Comparison of ENCODE assay signal across 15 cellular contexts in the genomic region with DNA sequence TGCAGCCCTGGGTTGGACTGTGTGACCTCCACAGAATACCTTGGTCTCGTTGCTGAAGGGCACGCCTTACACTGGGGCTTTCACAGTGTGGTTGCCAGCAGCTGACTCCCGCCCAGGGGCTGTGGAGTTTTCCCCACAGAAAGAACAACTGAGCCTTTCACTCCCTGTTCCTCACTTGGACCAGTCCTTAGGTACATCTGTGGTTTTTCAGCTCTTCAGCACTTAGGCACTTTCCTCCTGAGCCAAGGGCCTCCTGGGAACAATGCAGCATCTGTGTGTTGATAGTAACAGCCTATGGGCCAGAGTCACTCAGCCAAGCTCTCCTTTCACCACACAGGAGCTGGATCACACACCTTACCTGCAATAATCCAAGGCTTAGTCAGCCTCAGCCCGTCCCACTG. TPM values are rescaled to one million over a fixed set of nuclear protein-coding genes. Genes with fewer than 3 reads are reported as not detected.
DNase-seq lines count a peak whose midpoint lies in the region; ATAC-seq, FAIRE-seq and TF ChIP-seq lines count a peak whose summit lies in the region.
"Had no signal": no experiment of that assay in that cellular context is flagged by ENCODE, and none has a peak within 500 bp of the region (broad histone marks: within the 10 kb centered on the region; RNA-seq: fewer than 3 reads in every experiment).

No MANE protein-coding gene starts in this region.

- no peaks in the 10 kb centered on the region for H3K36me3 ChIP-seq in mucosa of descending colon (ENCODE audit: low read depth)
- H3K36me3 ChIP-seq: gastrocnemius medialis had no signal

- ATAC-seq in activated naive CD8-positive, alpha-beta T cell treated with anti-CD3 and anti-CD28 coated beads, Interleukin-2, amount 50 U/mL, for 24 hours = no peak
- peak; percentile 85 for ATAC-seq in mucosa of descending colon
- ATAC-seq: gastrocnemius medialis, lower lobe of right lung, psoas muscle had no signal

- H3K27ac Mint-ChIP-seq in activated naive CD8-positive, alpha-beta T cell treated with anti-CD3 and anti-CD28 coated beads for 36 hours = peak overlapping the region; percentile 55
- no peak overlapping the region for H3K27ac Mint-ChIP-seq in activated naive CD8-positive, alpha-beta T cell treated with anti-CD3 and anti-CD28 coated beads, Interleukin-2, amount 50 U/mL, for 24 hours
- H3K27ac Mint-ChIP-seq: activated CD4-positive, alpha-beta memory T cell treated with anti-CD3 and anti-CD28 coated beads for 36 hours had no signal

- no peaks in the 10 kb centered on the region for H3K9me3 ChIP-seq in mucosa of descending colon
- H3K9me3 ChIP-seq: gastrocnemius medialis, lower lobe of right lung, psoas muscle had no signal

- H3K4me1 ChIP-seq in mucosa of descending colon (ENCODE audit: low read depth) = peaks cover 4% of the 10 kb centered on the region
- H3K4me1 ChIP-seq: gastrocnemius medialis, lower lobe of right lung, psoas muscle had no signal

- no peak for TF ChIP-seq CTCF in epithelial cell of esophagus (IDR thresholded peaks at IDR 0.05; ENCODE audit: insufficient read depth, low read depth, low read length, missing control alignments)
- no peak for TF ChIP-seq CTCF in mucosa of descending colon (IDR thresholded peaks at IDR 0.05)

- peaks cover 43% of the 10 kb centered on the region for H3K36me3 Mint-ChIP-seq in activated naive CD8-positive, alpha-beta T cell treated with anti-CD3 and anti-CD28 coated beads for 36 hours
- peaks cover 25% of the 10 kb centered on the region for H3K36me3 Mint-ChIP-seq in activated naive CD8-positive, alpha-beta T cell treated with anti-CD3 and anti-CD28 coated beads, Interleukin-2, amount 50 U/mL, for 24 hours (ENCODE audit: low read depth)

- no peak overlapping the region for H3K4me3 ChIP-seq in epithelial cell of esophagus (ENCODE audit: low read length)
- no peak overlapping the region for H3K4me3 ChIP-seq in mucosa of descending colon
- H3K4me3 ChIP-seq: gastrocnemius medialis, lower lobe of right lung, psoas muscle had no signal

- H3K4me3 Mint-ChIP-seq in activated naive CD8-positive, alpha-beta T cell treated with anti-CD3 and anti-CD28 coated beads for 36 hours = no peak overlapping the region
- no peak overlapping the region for H3K4me3 Mint-ChIP-seq in activated naive CD8-positive, alpha-beta T cell treated with anti-CD3 and anti-CD28 coated beads, Interleukin-2, amount 50 U/mL, for 24 hours
- H3K4me3 Mint-ChIP-seq: activated CD4-positive, alpha-beta memory T cell treated with anti-CD3 and anti-CD28 coated beads for 36 hours had no signal

- H3K9me3 Mint-ChIP-seq in activated naive CD8-positive, alpha-beta T cell treated with anti-CD3 and anti-CD28 coated beads for 36 hours = no peaks in the 10 kb centered on the region
- no peaks in the 10 kb centered on the region for H3K9me3 Mint-ChIP-seq in activated naive CD8-positive, alpha-beta T cell treated with anti-CD3 and anti-CD28 coated beads, Interleukin-2, amount 50 U/mL, for 24 hours
- H3K9me3 Mint-ChIP-seq: activated CD4-positive, alpha-beta memory T cell treated with anti-CD3 and anti-CD28 coated beads for 36 hours had no signal

- intact Hi-C loops in mucosa of descending colon (cut with DNase I, micrococcal nuclease) = no loop called here

- no peaks in the 10 kb centered on the region for H3K27me3 Mint-ChIP-seq in activated naive CD8-positive, alpha-beta T cell treated with anti-CD3 and anti-CD28 coated beads for 36 hours
- H3K27me3 Mint-ChIP-seq in activated naive CD8-positive, alpha-beta T cell treated with anti-CD3 and anti-CD28 coated beads, Interleukin-2, amount 50 U/mL, for 24 hours = no peaks in the 10 kb centered on the region
- H3K27me3 Mint-ChIP-seq: activated CD4-positive, alpha-beta memory T cell treated with anti-CD3 and anti-CD28 coated beads for 36 hours had no signal

- FAIRE-seq in HTR-8/SVneo (lab: Jason Lieb, UNC) = no peak

- no peak for DNase-seq in activated naive CD8-positive, alpha-beta T cell treated with anti-CD3 and anti-CD28 coated beads for 36 hours
- no peak for DNase-seq in activated naive CD8-positive, alpha-beta T cell treated with anti-CD3 and anti-CD28 coated beads, Interleukin-2, amount 50 U/mL, for 24 hours
- DNase-seq in epithelial cell of esophagus (ENCODE audit: low read depth) (peak; percentile 82), mucosa of descending colon (peak in 1 of 3 donors; percentile 28), germinal center (ENCODE audit: low spot score) (no peak), HTR-8/SVneo (ENCODE audit: insufficient read length, low spot score) (no peak)
- DNase-seq in activated naive CD4-positive, alpha-beta T cell treated with Interleukin-2 at 50 U/mL for 16 hours = no peak
- DNase-seq in activated CD4-positive, alpha-beta T cell treated with anti-CD3 and anti-CD28 coated beads for 48 hours = no peak
- DNase-seq: activated CD4-positive, alpha-beta memory T cell treated with anti-CD3 and anti-CD28 coated beads for 36 hours; activated naive CD4-positive, alpha-beta T cell treated with anti-CD3 and anti-CD28 coated beads, Interleukin-2, amount 50 U/mL, for 16 hours; gastrocnemius medialis; lower lobe of right lung; psoas muscle had no signal

- peaks cover 31% of the 10 kb centered on the region for H3K4me1 Mint-ChIP-seq in activated naive CD8-positive, alpha-beta T cell treated with anti-CD3 and anti-CD28 coated beads for 36 hours
- H3K4me1 Mint-ChIP-seq in activated naive CD8-positive, alpha-beta T cell treated with anti-CD3 and anti-CD28 coated beads, Interleukin-2, amount 50 U/mL, for 24 hours = peaks cover 41% of the 10 kb centered on the region

RNA-seq across cellular contexts. Expression of a gene that starts 25.0 kb away (rescaled TPM):
- total RNA-seq in activated naive CD8-positive, alpha-beta T cell treated with anti-CD3 and anti-CD28 coated beads for 36 hours = 1 to 10 TPM; 1.3 to 1.6 TPM
- total RNA-seq in mucosa of descending colon = 1 to 10 TPM; 1.4 to 5.6 (median 4.1) TPM
- total RNA-seq: temporal lobe had no signal

RNA-seq across cellular contexts. Expression of a gene that starts 27.7 kb away (rescaled TPM):
- total RNA-seq in activated naive CD8-positive, alpha-beta T cell treated with anti-CD3 and anti-CD28 coated beads for 36 hours = not detected
- total RNA-seq in mucosa of descending colon = 100 to 1,000 TPM in 2 of 3 donors, 10 to 100 TPM in 1; 42.9 to 655 (median 121) TPM
- total RNA-seq: activated CD4-positive, alpha-beta memory T cell treated with anti-CD3 and anti-CD28 coated beads for 36 hours had no signal

RNA-seq across cellular contexts. Expression of a gene that starts 48.0 kb away (rescaled TPM):
- 100 to 1,000 TPM; 652 to 665 TPM for total RNA-seq in activated naive CD8-positive, alpha-beta T cell treated with anti-CD3 and anti-CD28 coated beads for 36 hours
- 10 to 100 TPM; 26.2 to 78.2 (median 37.8) TPM for total RNA-seq in mucosa of descending colon

RNA-seq across cellular contexts. Expression of a gene that starts 59.5 kb away (rescaled TPM):
- total RNA-seq in activated naive CD8-positive, alpha-beta T cell treated with anti-CD3 and anti-CD28 coated beads for 36 hours = not detected
- total RNA-seq in mucosa of descending colon = under 1 TPM in 1 of 3 donors, not detected in 2; 0.55 TPM
- total RNA-seq: activated CD4-positive, alpha-beta memory T cell treated with anti-CD3 and anti-CD28 coated beads for 36 hours; gastrocnemius medialis; psoas muscle; T-helper 1 cell treated with Interleukin-12 subunit alpha and Interleukin-12 subunit beta and Interleukin-4 antibody, amounts not matched to agents 30 ng/mL and 1 ng/mL, for 36 hours had no signal

Comparison
In these comparisons a context has a peak if more than half of its experiments do, and no peak if none do; other contexts are left out.
1. RNA of a gene that starts 27.7 kb away (total RNA-seq): 42.9 to 655 TPM in mucosa of descending colon; not detected in activated naive CD8-positive, alpha-beta T cell treated with anti-CD3 and anti-CD28 coated beads for 36 hours; every median in the first group is over 10 times any median in the second.
2. RNA of a gene that starts 48.0 kb away (total RNA-seq): 652 to 665 TPM in activated naive CD8-positive, alpha-beta T cell treated with anti-CD3 and anti-CD28 coated beads for 36 hours; 26.2 to 78.2 TPM in mucosa of descending colon; every median in the first group is over 4 times any median in the second.